Comparison of ENCODE assay signal across 2 cellular contexts in the genomic region with DNA sequence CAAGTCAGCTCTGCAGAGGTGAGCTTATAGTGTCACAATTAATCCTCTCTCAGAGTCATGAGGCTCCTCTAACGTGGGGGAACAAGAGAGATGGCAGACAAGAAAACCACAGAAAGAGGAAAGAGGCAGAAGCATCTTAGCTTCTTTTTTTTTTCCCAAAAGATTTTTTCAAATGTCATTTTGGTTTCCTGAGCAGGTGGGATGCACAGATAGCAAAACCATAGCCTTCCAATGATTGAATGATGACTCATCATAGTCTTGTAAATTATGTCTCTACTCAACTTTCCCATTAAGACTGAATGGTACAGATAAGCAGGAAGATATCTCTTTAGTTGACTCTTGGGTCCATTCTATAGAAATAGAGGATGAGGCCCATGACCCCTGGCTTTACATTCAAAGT.
TF ChIP-seq lines count a peak whose summit lies in the region.

No MANE protein-coding gene starts in this region.

TF ChIP-seq in IMR-90, 13 proteins besides CTCF, POLR2A, EP300 and RAD21:
- TF ChIP-seq, protein P1, sequence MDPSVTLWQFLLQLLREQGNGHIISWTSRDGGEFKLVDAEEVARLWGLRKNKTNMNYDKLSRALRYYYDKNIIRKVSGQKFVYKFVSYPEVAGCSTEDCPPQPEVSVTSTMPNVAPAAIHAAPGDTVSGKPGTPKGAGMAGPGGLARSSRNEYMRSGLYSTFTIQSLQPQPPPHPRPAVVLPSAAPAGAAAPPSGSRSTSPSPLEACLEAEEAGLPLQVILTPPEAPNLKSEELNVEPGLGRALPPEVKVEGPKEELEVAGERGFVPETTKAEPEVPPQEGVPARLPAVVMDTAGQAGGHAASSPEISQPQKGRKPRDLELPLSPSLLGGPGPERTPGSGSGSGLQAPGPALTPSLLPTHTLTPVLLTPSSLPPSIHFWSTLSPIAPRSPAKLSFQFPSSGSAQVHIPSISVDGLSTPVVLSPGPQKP (IDR thresholded peaks at IDR 0.05; ENCODE audit: borderline replicate concordance, low read depth, low read length), result no peak
- peak; percentile 44; the same call in 1 of the 2 replicates for TF ChIP-seq FOS (IDR thresholded peaks at IDR 0.05; ENCODE audit: low read depth, low read length)

TF ChIP-seq in K562, 482 proteins besides CTCF, POLR2A, EP300 and RAD21 (continues in another document):
- peak; percentile 78 for TF ChIP-seq FOSL1 (tag; conservative IDR thresholded peaks at IDR 0.05)
- TF ChIP-seq ZNF695 (CRISPR knock-in tag; IDR thresholded peaks at IDR 0.05), result no peak
- TF ChIP-seq HDAC8 (tag; IDR thresholded peaks at IDR 0.05), result no peak
- no peak for TF ChIP-seq POLR3A (IDR thresholded peaks at IDR 0.05; ENCODE audit: borderline replicate concordance, extremely low read depth, insufficient read depth, insufficient read length)
- no peak for TF ChIP-seq KHSRP (IDR thresholded peaks at IDR 0.05)
- TF ChIP-seq SRSF3 (IDR thresholded peaks at IDR 0.05; ENCODE audit: insufficient read depth, low read length), result no peak
- TF ChIP-seq DPF2 (IDR thresholded peaks at IDR 0.05), result peak; percentile 45; the same call in 1 of the 2 replicates
- peak; percentile 63 for TF ChIP-seq TAL1 (IDR thresholded peaks at IDR 0.05)
- TF ChIP-seq, protein P2, sequence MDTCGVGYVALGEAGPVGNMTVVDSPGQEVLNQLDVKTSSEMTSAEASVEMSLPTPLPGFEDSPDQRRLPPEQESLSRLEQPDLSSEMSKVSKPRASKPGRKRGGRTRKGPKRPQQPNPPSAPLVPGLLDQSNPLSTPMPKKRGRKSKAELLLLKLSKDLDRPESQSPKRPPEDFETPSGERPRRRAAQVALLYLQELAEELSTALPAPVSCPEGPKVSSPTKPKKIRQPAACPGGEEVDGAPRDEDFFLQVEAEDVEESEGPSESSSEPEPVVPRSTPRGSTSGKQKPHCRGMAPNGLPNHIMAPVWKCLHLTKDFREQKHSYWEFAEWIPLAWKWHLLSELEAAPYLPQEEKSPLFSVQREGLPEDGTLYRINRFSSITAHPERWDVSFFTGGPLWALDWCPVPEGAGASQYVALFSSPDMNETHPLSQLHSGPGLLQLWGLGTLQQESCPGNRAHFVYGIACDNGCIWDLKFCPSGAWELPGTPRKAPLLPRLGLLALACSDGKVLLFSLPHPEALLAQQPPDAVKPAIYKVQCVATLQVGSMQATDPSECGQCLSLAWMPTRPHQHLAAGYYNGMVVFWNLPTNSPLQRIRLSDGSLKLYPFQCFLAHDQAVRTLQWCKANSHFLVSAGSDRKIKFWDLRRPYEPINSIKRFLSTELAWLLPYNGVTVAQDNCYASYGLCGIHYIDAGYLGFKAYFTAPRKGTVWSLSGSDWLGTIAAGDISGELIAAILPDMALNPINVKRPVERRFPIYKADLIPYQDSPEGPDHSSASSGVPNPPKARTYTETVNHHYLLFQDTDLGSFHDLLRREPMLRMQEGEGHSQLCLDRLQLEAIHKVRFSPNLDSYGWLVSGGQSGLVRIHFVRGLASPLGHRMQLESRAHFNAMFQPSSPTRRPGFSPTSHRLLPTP (IDR thresholded peaks at IDR 0.05; ENCODE audit: borderline replicate concordance, extremely low read depth, insufficient read length), result no peak
- TF ChIP-seq RAD51 (IDR thresholded peaks at IDR 0.05; ENCODE audit: borderline replicate concordance, low read depth), result no peak
- no peak for TF ChIP-seq SMARCA5 (IDR thresholded peaks at IDR 0.05)
- TF ChIP-seq BMI1 (IDR thresholded peaks at IDR 0.05; ENCODE audit: low read length), result no peak
- peak; percentile 18; the same call in 1 of the 2 replicates for TF ChIP-seq MAFF (IDR thresholded peaks at IDR 0.05; ENCODE audit: low read length)
- TF ChIP-seq ZBTB17 (CRISPR knock-in tag; IDR thresholded peaks at IDR 0.05), result no peak
- no peak for TF ChIP-seq ZBTB7A (IDR thresholded peaks at IDR 0.05; ENCODE audit: borderline replicate concordance, control insufficient read depth, low read depth, low read length)
- no peak for TF ChIP-seq ZNF324 (CRISPR knock-in tag; IDR thresholded peaks at IDR 0.05)
- TF ChIP-seq, protein P3, sequence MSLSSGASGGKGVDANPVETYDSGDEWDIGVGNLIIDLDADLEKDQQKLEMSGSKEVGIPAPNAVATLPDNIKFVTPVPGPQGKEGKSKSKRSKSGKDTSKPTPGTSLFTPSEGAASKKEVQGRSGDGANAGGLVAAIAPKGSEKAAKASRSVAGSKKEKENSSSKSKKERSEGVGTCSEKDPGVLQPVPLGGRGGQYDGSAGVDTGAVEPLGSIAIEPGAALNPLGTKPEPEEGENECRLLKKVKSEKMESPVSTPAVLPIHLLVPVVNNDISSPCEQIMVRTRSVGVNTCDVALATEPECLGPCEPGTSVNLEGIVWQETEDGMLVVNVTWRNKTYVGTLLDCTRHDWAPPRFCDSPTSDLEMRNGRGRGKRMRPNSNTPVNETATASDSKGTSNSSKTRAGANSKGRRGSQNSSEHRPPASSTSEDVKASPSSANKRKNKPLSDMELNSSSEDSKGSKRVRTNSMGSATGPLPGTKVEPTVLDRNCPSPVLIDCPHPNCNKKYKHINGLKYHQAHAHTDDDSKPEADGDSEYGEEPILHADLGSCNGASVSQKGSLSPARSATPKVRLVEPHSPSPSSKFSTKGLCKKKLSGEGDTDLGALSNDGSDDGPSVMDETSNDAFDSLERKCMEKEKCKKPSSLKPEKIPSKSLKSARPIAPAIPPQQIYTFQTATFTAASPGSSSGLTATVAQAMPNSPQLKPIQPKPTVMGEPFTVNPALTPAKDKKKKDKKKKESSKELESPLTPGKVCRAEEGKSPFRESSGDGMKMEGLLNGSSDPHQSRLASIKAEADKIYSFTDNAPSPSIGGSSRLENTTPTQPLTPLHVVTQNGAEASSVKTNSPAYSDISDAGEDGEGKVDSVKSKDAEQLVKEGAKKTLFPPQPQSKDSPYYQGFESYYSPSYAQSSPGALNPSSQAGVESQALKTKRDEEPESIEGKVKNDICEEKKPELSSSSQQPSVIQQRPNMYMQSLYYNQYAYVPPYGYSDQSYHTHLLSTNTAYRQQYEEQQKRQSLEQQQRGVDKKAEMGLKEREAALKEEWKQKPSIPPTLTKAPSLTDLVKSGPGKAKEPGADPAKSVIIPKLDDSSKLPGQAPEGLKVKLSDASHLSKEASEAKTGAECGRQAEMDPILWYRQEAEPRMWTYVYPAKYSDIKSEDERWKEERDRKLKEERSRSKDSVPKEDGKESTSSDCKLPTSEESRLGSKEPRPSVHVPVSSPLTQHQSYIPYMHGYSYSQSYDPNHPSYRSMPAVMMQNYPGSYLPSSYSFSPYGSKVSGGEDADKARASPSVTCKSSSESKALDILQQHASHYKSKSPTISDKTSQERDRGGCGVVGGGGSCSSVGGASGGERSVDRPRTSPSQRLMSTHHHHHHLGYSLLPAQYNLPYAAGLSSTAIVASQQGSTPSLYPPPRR (CRISPR knock-in tag; IDR thresholded peaks at IDR 0.05; ENCODE audit: borderline replicate concordance), result no peak
- TF ChIP-seq ZBTB1 (CRISPR knock-in tag; IDR thresholded peaks at IDR 0.05; ENCODE audit: borderline replicate concordance, low read depth), result no peak
- TF ChIP-seq SMARCA4 (IDR thresholded peaks at IDR 0.05), result peak; percentile 43; the same call in 1 of the 2 replicates
- no peak for TF ChIP-seq KLF1 (tag; IDR thresholded peaks at IDR 0.05)
- no peak for TF ChIP-seq E2F3 (CRISPR knock-in tag; IDR thresholded peaks at IDR 0.05)
- TF ChIP-seq ZNF316 (IDR thresholded peaks at IDR 0.05), result peak; percentile 67
- TF ChIP-seq ARID1B (IDR thresholded peaks at IDR 0.05), result peak; percentile 70
- peak; percentile 48; the same call in 1 of the 2 replicates for TF ChIP-seq C11orf30 (IDR thresholded peaks at IDR 0.05; ENCODE audit: low read depth)
- TF ChIP-seq, protein P4, sequence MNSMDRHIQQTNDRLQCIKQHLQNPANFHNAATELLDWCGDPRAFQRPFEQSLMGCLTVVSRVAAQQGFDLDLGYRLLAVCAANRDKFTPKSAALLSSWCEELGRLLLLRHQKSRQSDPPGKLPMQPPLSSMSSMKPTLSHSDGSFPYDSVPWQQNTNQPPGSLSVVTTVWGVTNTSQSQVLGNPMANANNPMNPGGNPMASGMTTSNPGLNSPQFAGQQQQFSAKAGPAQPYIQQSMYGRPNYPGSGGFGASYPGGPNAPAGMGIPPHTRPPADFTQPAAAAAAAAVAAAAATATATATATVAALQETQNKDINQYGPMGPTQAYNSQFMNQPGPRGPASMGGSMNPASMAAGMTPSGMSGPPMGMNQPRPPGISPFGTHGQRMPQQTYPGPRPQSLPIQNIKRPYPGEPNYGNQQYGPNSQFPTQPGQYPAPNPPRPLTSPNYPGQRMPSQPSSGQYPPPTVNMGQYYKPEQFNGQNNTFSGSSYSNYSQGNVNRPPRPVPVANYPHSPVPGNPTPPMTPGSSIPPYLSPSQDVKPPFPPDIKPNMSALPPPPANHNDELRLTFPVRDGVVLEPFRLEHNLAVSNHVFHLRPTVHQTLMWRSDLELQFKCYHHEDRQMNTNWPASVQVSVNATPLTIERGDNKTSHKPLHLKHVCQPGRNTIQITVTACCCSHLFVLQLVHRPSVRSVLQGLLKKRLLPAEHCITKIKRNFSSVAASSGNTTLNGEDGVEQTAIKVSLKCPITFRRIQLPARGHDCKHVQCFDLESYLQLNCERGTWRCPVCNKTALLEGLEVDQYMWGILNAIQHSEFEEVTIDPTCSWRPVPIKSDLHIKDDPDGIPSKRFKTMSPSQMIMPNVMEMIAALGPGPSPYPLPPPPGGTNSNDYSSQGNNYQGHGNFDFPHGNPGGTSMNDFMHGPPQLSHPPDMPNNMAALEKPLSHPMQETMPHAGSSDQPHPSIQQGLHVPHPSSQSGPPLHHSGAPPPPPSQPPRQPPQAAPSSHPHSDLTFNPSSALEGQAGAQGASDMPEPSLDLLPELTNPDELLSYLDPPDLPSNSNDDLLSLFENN (IDR thresholded peaks at IDR 0.05; ENCODE audit: low read depth in 2 of 2, low read length in 2 of 2), result no peak
- no peak for TF ChIP-seq ILF3 (IDR thresholded peaks at IDR 0.05; ENCODE audit: borderline replicate concordance)
- no peak for TF ChIP-seq EZH2 (IDR thresholded peaks at IDR 0.05; ENCODE audit: borderline replicate concordance, low read depth, low read length)
- TF ChIP-seq TCF3 (CRISPR knock-in tag; IDR thresholded peaks at IDR 0.05), result peak; percentile 48
- no peak for TF ChIP-seq CHD4 (IDR thresholded peaks at IDR 0.05; ENCODE audit: insufficient read depth, insufficient replicate concordance, low read depth, low read length, poor library complexity, severe bottlenecking)
- TF ChIP-seq NRF1 (conservative IDR thresholded peaks at IDR 0.05 in 1 of 2, IDR thresholded peaks at IDR 0.05 in 1 of 2), result no peak
- TF ChIP-seq SRSF1 (IDR thresholded peaks at IDR 0.05; ENCODE audit: low read depth, low read length), result no peak
- TF ChIP-seq, protein P5, sequence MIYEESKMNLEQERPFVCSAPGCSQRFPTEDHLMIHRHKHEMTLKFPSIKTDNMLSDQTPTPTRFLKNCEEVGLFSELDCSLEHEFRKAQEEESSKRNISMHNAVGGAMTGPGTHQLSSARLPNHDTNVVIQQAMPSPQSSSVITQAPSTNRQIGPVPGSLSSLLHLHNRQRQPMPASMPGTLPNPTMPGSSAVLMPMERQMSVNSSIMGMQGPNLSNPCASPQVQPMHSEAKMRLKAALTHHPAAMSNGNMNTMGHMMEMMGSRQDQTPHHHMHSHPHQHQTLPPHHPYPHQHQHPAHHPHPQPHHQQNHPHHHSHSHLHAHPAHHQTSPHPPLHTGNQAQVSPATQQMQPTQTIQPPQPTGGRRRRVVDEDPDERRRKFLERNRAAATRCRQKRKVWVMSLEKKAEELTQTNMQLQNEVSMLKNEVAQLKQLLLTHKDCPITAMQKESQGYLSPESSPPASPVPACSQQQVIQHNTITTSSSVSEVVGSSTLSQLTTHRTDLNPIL (CRISPR knock-in tag; IDR thresholded peaks at IDR 0.05), result no peak
- no peak for TF ChIP-seq ZNF133 (CRISPR knock-in tag; IDR thresholded peaks at IDR 0.05)
- TF ChIP-seq, protein P6, sequence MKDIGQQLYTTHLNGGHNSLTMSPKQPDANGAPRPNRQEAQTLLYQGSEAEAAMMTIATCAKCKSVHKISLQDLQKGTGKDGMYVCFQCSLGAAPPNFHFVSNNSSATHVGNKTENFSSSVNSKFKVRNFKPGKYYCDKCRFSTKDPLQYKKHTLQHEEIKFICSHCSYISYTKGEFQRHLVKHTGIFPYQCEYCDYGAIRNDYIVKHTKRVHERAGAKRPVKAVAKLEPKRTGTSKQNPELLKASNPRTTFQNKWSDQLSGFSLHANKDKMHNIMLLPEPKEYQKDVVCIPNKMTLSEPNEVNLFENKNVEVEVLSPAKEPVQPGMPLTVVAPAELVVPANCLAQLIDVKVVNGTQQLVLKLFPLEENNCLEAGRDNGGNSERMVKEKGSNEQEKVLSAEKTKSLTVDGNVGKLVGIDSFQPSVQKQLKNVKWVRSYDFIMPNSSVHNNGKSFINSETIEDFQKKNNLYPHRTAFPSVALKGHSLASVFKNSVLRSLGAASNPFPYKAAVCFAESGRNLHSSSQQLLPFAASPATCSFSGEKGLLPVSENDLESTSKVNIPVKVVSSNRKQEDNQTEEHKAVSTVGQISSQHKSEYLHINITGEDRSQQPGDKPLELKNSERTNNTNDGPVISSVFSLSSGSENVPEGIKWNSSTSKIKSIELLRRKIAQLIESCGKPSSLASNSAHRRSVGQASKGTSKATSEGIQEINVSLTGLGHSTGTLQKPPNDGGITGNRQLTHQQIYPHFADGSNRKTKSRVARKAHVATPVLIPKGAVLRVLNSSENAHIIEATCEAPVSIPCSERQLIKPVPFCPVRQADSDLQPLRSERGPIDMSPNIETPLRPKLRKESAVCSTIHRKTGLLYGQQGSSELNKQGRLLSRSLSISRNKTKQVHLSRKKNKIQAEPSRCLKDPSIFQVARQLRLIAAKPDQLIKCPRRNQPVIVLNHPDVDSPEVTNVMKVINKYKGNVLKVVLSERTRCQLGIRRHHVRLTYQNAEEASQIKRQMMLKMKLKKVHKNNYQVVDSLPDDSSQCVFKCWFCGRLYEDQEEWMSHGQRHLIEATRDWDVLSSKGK (CRISPR knock-in tag; IDR thresholded peaks at IDR 0.05), result no peak
- peak; percentile 37; the same call in 1 of the 2 replicates for TF ChIP-seq PML (IDR thresholded peaks at IDR 0.05; ENCODE audit: low read length)
- no peak for TF ChIP-seq PRMT5 (CRISPR knock-in tag; IDR thresholded peaks at IDR 0.05)
- TF ChIP-seq RBM34 (IDR thresholded peaks at IDR 0.05; ENCODE audit: borderline replicate concordance, insufficient read depth, low read length), result no peak
